21 cellular contexts compared by ENCODE assay signal in the genomic region with DNA sequence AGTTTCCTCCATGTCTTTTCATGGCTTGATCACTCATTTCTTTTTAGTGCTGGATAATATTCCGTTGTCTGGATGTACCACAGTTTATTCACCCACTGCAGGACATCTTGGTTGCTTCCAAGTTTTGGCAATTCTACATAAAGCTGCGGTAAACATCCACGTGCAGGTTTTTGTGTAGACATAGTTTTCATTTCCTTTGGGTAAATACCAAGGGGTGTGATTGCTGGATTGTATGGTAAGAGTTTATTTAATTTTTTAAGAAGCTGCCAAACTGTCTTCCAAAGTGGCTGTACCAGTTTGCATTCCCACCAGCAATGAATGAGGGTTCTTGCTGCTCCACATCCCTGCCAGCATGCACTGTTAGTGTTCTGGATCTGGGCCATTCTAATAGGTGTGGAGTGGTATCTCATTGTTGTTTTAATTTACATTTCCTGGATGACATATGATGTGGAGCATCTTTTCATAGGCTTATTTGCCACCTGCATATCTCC.
"Had no signal": no experiment of that assay in that cellular context is flagged by ENCODE, and none has a peak within 500 bp of the region (broad histone marks: within the 10 kb centered on the region; RNA-seq: fewer than 3 reads in every experiment).

No MANE protein-coding gene starts in this region.

- H3K36me3 ChIP-seq: esophagus squamous epithelium, heart right ventricle, neutrophil, ovary, right atrium auricular region, thoracic aorta, vagina had no signal

- H3K27ac ChIP-seq: coronary artery, esophagus squamous epithelium, heart right ventricle, neutrophil, ovary, psoas muscle, right atrium auricular region, thoracic aorta, vagina had no signal

- H3K4me3 ChIP-seq: coronary artery, esophagus squamous epithelium, heart right ventricle, ovary, psoas muscle, right atrium auricular region, thoracic aorta, vagina had no signal

- H3K4me1 ChIP-seq: esophagus squamous epithelium, vagina had no signal

- H3K9me3 ChIP-seq: esophagus squamous epithelium, heart right ventricle, neutrophil, ovary, psoas muscle, right atrium auricular region, thoracic aorta, vagina had no signal

- DNase-seq: activated B cell treated with CpG ODN at 0.5 μM for 24 hours; activated CD4-positive, alpha-beta T cell treated with anti-CD3 and anti-CD28 coated beads for 4 hours; activated CD4-positive, alpha-beta T cell treated with anti-CD3 and anti-CD28 coated beads, Interleukin-2, amount 50 U/mL, for 48 hours; activated effector memory CD4-positive, alpha-beta T cell treated with Interleukin-2 at 50 U/mL for 16 hours; activated naive CD4-positive, alpha-beta T cell treated with anti-CD3 and anti-CD28 coated beads for 36 hours; activated T-cell treated with anti-CD3 and anti-CD28 coated beads, Interleukin-2, amount 50 U/mL, for 72 hours; amygdala; cerebellar nuclear complex; esophagus squamous epithelium; heart right ventricle; islet precursor cell; left colon; ovary; psoas muscle; stimulated activated CD4-positive, alpha-beta T cell treated with anti-CD3 and anti-CD28 coated beads, Interleukin-4, amount 100 ng/mL, for 24 hours; stimulated activated naive CD4-positive, alpha-beta T cell treated with Interleukin-2 at 50 U/mL for 16 hours had no signal

- H3K27me3 ChIP-seq: esophagus squamous epithelium, heart right ventricle, neutrophil, ovary, right atrium auricular region, vagina had no signal
